24 cellular contexts compared by ENCODE assay signal in genomic region chr2:69297216-69297615, GRCh38.
"Had no signal": no experiment of that assay in that cellular context is flagged by ENCODE, and none has a peak within 500 bp of the region (broad histone marks: within the 10 kb centered on the region; RNA-seq: fewer than 3 reads in every experiment).

No MANE protein-coding gene starts in this region.

- H3K4me2 ChIP-seq: hepatocyte had no signal

- H3K4me3 Mint-ChIP-seq: effector memory CD8-positive, alpha-beta T cell; naive thymus-derived CD8-positive, alpha-beta T cell; nephron progenitor cell; stimulated activated effector memory CD8-positive, alpha-beta T cell treated with anti-CD3 and anti-CD28 coated beads, Interleukin-12 subunit alpha, Interleukin-12 subunit beta, amount 100 ng/mL, for 72 hours had no signal

- H3K27me3 ChIP-seq: esophagus squamous epithelium, heart left ventricle, hepatocyte, pancreas, right lobe of liver, stomach, thyroid gland, vagina had no signal

- H3K4me1 Mint-ChIP-seq: naive thymus-derived CD8-positive, alpha-beta T cell; nephron progenitor cell; stimulated activated effector memory CD8-positive, alpha-beta T cell treated with anti-CD3 and anti-CD28 coated beads, Interleukin-12 subunit alpha, Interleukin-12 subunit beta, amount 100 ng/mL, for 72 hours had no signal

- ATAC-seq: effector memory CD8-positive, alpha-beta T cell; heart left ventricle; left lobe of liver; naive thymus-derived CD8-positive, alpha-beta T cell; pancreas; right lobe of liver; stimulated activated effector memory CD8-positive, alpha-beta T cell treated with anti-CD3 and anti-CD28 coated beads, Interleukin-12 subunit alpha, Interleukin-12 subunit beta, amount 100 ng/mL, for 72 hours had no signal

- H3K27ac ChIP-seq: esophagus squamous epithelium, heart left ventricle, hepatocyte, pancreas, right lobe of liver, stomach, thyroid gland, vagina had no signal

- H3K4me1 ChIP-seq: pancreas, right lobe of liver, stomach, thyroid gland had no signal

- H3K36me3 Mint-ChIP-seq: naive thymus-derived CD8-positive, alpha-beta T cell; stimulated activated effector memory CD8-positive, alpha-beta T cell treated with anti-CD3 and anti-CD28 coated beads, Interleukin-12 subunit alpha, Interleukin-12 subunit beta, amount 100 ng/mL, for 72 hours had no signal

- H3K9me3 ChIP-seq: esophagus squamous epithelium, heart left ventricle, pancreas, right lobe of liver, stomach, thyroid gland, vagina had no signal

- H3K79me2 ChIP-seq: hepatocyte had no signal

- H3K36me3 ChIP-seq: esophagus squamous epithelium, heart left ventricle, pancreas, right lobe of liver, stomach, thyroid gland, vagina had no signal

- H3K9me3 Mint-ChIP-seq: effector memory CD8-positive, alpha-beta T cell; naive thymus-derived CD8-positive, alpha-beta T cell; nephron progenitor cell; stimulated activated effector memory CD8-positive, alpha-beta T cell treated with anti-CD3 and anti-CD28 coated beads, Interleukin-12 subunit alpha, Interleukin-12 subunit beta, amount 100 ng/mL, for 72 hours had no signal

- H3K27ac Mint-ChIP-seq: effector memory CD8-positive, alpha-beta T cell; naive thymus-derived CD8-positive, alpha-beta T cell; nephron progenitor cell; progenitor cell of endocrine pancreas; stimulated activated effector memory CD8-positive, alpha-beta T cell treated with anti-CD3 and anti-CD28 coated beads, Interleukin-12 subunit alpha, Interleukin-12 subunit beta, amount 100 ng/mL, for 72 hours had no signal

- DNase-seq: cortex of kidney; effector memory CD8-positive, alpha-beta T cell; erythroblast; esophagus squamous epithelium; heart left ventricle; kidney; mesendoderm; midbrain; naive thymus-derived CD8-positive, alpha-beta T cell; nephron progenitor cell; occipital lobe; pancreas; right lobe of liver; stimulated activated CD4-positive, alpha-beta T cell treated with anti-CD3 and anti-CD28 coated beads, Interleukin-2, amount 100 ng/mL, for 24 hours; stimulated activated CD4-positive, alpha-beta T cell treated with anti-CD3 and anti-CD28 coated beads, Interleukin-4, amount 100 ng/mL, for 24 hours; stimulated activated naive CD4-positive, alpha-beta T cell treated with Interleukin-2 at 50 U/mL for 16 hours; stomach; thyroid gland; trophoblast cell had no signal

- H2AFZ ChIP-seq: hepatocyte had no signal

- H3K4me3 ChIP-seq: esophagus squamous epithelium, heart left ventricle, hepatocyte, pancreas, right lobe of liver, stomach, thyroid gland, vagina had no signal
